13 cellular contexts compared by ENCODE assay signal in the genomic region with DNA sequence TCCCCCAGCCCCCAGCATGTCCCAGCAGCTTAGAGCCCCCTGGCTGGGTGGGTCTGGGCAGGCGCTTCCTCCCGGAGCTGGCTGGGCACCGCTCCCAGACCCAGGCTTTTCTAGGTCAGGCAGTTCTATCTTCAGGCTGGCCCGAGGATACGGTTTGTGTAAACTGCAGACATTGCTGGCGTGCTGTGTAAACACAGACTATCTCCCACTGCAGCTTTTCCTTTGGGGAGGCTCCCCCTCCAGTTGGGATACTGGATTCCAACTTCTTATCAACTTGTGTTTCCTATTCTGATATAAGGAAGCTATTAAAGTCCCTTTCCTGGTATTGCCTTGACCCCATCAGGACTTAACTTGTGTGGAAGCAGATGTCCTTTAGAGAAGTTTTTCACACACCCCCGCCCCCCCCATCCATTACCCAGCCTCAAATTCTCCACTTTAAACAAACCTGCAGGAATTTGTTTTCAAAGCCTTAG. TPM values are rescaled to one million over a fixed set of nuclear protein-coding genes. Genes with fewer than 3 reads are reported as not detected.
A peak's percentile ranks its signal among the peaks of the same experiment; 100 is the strongest.
DNase-seq lines count a peak whose midpoint lies in the region; ATAC-seq and TF ChIP-seq lines count a peak whose summit lies in the region.
"Had no signal": no experiment of that assay in that cellular context is flagged by ENCODE, and none has a peak within 500 bp of the region (broad histone marks: within the 10 kb centered on the region; RNA-seq: fewer than 3 reads in every experiment).

No MANE protein-coding gene starts in this region.

- peaks cover 0 to 31% of the 10 kb centered on the region in 2 donors for H3K4me1 ChIP-seq in right atrium auricular region

- H3K27me3 ChIP-seq in AG04450 (ENCODE audit: control insufficient read depth, insufficient read depth, low read length) (no peaks in the 10 kb centered on the region), right atrium auricular region (no peaks in the 10 kb centered on the region)

- H3K4me1 Mint-ChIP-seq in osteocyte (ENCODE audit: unreplicated experiment), result peaks cover 39% of the 10 kb centered on the region
- H3K4me1 Mint-ChIP-seq: activated CD4-positive, alpha-beta T cell treated with anti-CD3 and anti-CD28 coated beads for 36 hours had no signal

- CTCF ChIA-PET in AG04450 (lab: Charles Lee), result interaction anchor here (0.7 to 1.3 kb wide), 5 partner anchors 9 to 64 kb away, joined by 3 to 8 read pairs (median 4); a partner anchor contains a TSS

- ATAC-seq in HG03135 (IDR thresholded peaks at IDR 0.05; ENCODE audit: unreplicated experiment), result no peak
- ATAC-seq: activated CD4-positive, alpha-beta T cell treated with anti-CD3 and anti-CD28 coated beads for 36 hours had no signal

- no peak overlapping the region for H3K4me3 Mint-ChIP-seq in osteocyte (ENCODE audit: unreplicated experiment)
- H3K4me3 Mint-ChIP-seq: activated CD4-positive, alpha-beta T cell treated with anti-CD3 and anti-CD28 coated beads for 36 hours had no signal

- POLR2A ChIA-PET in AG04450 (lab: Yijun Ruan, JAX), result interaction anchor here (0.6 to 0.9 kb wide), 3 partner anchors 32 to 94 kb away, joined by 3 to 4 read pairs (median 4); no protein-coding TSS in a partner anchor

- no peaks in the 10 kb centered on the region for H3K9me3 Mint-ChIP-seq in osteocyte (ENCODE audit: unreplicated experiment)

- in situ Hi-C loops in GM13976 (cut with MboI; ENCODE audit: low sequenced_read_pairs, unreplicated experiment), result no loop called here

- DNase-seq in AG04450 (ENCODE audit: low read depth, low spot score) (peak; percentile 33), right atrium auricular region (ENCODE audit: low spot score) (peak; percentile 74), osteocyte (ENCODE audit: extremely low spot score, unreplicated experiment) (no peak), GM13976 (ENCODE audit: low spot score) (no peak)
- no peak for DNase-seq in activated CD4-positive, alpha-beta T cell treated with anti-CD3 and anti-CD28 coated beads, Interleukin-2, amount 50 U/mL, for 4 hours
- DNase-seq in activated naive CD4-positive, alpha-beta T cell (lab: John Stamatoyannopoulos, UW), result no peak
- DNase-seq: activated CD4-positive, alpha-beta T cell treated with anti-CD3 and anti-CD28 coated beads for 36 hours; NCI-H2029 treated with DMSO at 0.1 percent for 48 hours; PC-9 had no signal

- H3K27ac ChIP-seq in AG04450 (ENCODE audit: low read depth, low read length) (no peak overlapping the region), VCaP (peak overlapping the region; percentile 76), right atrium auricular region (peak overlapping the region; percentile 62 to 67)
- H3K27ac ChIP-seq: PC-9, thoracic aorta had no signal

- H3K36me3 ChIP-seq in right atrium auricular region, result no peaks in the 10 kb centered on the region
- H3K36me3 ChIP-seq: thoracic aorta had no signal

- TF ChIP-seq CTCF in AG04450 (IDR thresholded peaks at IDR 0.05; ENCODE audit: low read depth, low read length) (no peak), VCaP (conservative IDR thresholded peaks at IDR 0.05) (no peak), right atrium auricular region (IDR thresholded peaks at IDR 0.05) (peak in 1 of 2 donors; percentile 19), osteocyte (IDR thresholded peaks at IDR 0.05) (no peak), GM13976 (IDR thresholded peaks at IDR 0.05; ENCODE audit: borderline replicate concordance, control extremely low read depth, extremely low read depth, insufficient read depth, missing control alignments) (no peak)

- H3K9me3 ChIP-seq in AG04450 (ENCODE audit: control insufficient read depth, insufficient read depth, low read length) (no peaks in the 10 kb centered on the region), right atrium auricular region (no peaks in the 10 kb centered on the region)
- H3K9me3 ChIP-seq: thoracic aorta had no signal

- H3K36me3 Mint-ChIP-seq in osteocyte (ENCODE audit: unreplicated experiment), result no peaks in the 10 kb centered on the region

- peak overlapping the region; percentile 67 for H3K27ac Mint-ChIP-seq in osteocyte (ENCODE audit: unreplicated experiment)
- H3K27ac Mint-ChIP-seq: activated CD4-positive, alpha-beta T cell treated with anti-CD3 and anti-CD28 coated beads for 36 hours had no signal

- no peaks in the 10 kb centered on the region for H3K27me3 Mint-ChIP-seq in osteocyte (ENCODE audit: unreplicated experiment)
- H3K27me3 Mint-ChIP-seq: activated CD4-positive, alpha-beta T cell treated with anti-CD3 and anti-CD28 coated beads for 36 hours had no signal

- no peak overlapping the region for H3K4me3 ChIP-seq in AG04450 (ENCODE audit: low read depth, low read length)
- H3K4me3 ChIP-seq in right atrium auricular region, result no peak overlapping the region
- H3K4me3 ChIP-seq: lung, PC-9, thoracic aorta had no signal

RNA-seq across cellular contexts. Expression of a gene that starts 18.3 kb away (rescaled TPM):
- polyA plus RNA-seq in AG04450 (2011; rRNA removed), result 38.7 and 56.4 TPM in 2 replicates
- 32.5 and 56.7 TPM in 2 replicates for polyA minus RNA-seq in AG04450 (2011; rRNA and poly(A)+ RNA removed)
- total RNA-seq in right atrium auricular region (10 to 100 TPM; 29.9 to 35.6 TPM), osteocyte (54.7 and 55.9 TPM in 2 replicates)

Comparison
In these comparisons a context has a peak if more than half of its experiments do, and no peak if none do; other contexts are left out.
1. DNase-seq: peak in AG04450 (single experiment) and right atrium auricular region (single experiment); none in osteocyte (single experiment), GM13976 (single experiment), activated CD4-positive, alpha-beta T cell treated with anti-CD3 and anti-CD28 coated beads, Interleukin-2, amount 50 U/mL, for 4 hours (0 of 2) and activated naive CD4-positive, alpha-beta T cell (0 of 4).